9 cellular contexts compared by ENCODE assay signal in genomic region chr10:100993986-100994708, GRCh38. TPM values are rescaled to one million over a fixed set of nuclear protein-coding genes. Genes with fewer than 3 reads are reported as not detected.
A peak's percentile ranks its signal among the peaks of the same experiment; 100 is the strongest.
DNase-seq lines count a peak whose midpoint lies in the region; ATAC-seq and TF ChIP-seq lines count a peak whose summit lies in the region.
"Had no signal": no experiment of that assay in that cellular context is flagged by ENCODE, and none has a peak within 500 bp of the region (broad histone marks: within the 10 kb centered on the region; RNA-seq: fewer than 3 reads in every experiment).

No MANE protein-coding gene starts in this region.

- peak; percentile 70 for DNase-seq in SK-N-SH
- peak; percentile 86 for DNase-seq in SK-MEL-5 (ENCODE audit: low read depth, low spot score)
- DNase-seq in globus pallidus (ENCODE audit: low spot score), result peak; percentile 75
- DNase-seq in activated CD4-positive, alpha-beta T cell treated with anti-CD3 and anti-CD28 coated beads, Interleukin-2, amount 10 ng/mL, durations not matched to agents 24 days and 14 days, result no peak
- no peak for DNase-seq in NCI-H2171 (lab: John Stamatoyannopoulos, UW)

- in situ Hi-C loops in SK-MEL-5 (cut with HindIII; ENCODE audit: low pct_unique_long_range_greater_than_20kb, low sequenced_read_pairs), result no loop called here

- no peak overlapping the region for H3K4me2 ChIP-seq in SK-N-SH

- peaks cover 32% of the 10 kb centered on the region for H3F3A ChIP-seq in SK-N-SH (replicated peaks; ENCODE audit: insufficient read depth)

- peak; percentile 77 for TF ChIP-seq RAD21 in SK-N-SH (IDR thresholded peaks at IDR 0.05; ENCODE audit: low read length)

- peaks cover 27% of the 10 kb centered on the region for H3K4me1 Mint-ChIP-seq in activated CD4-positive, alpha-beta T cell treated with anti-CD3 and anti-CD28 coated beads, Interleukin-2, amount 10 ng/mL, durations not matched to agents 24 days and 14 days

- H3K4me1 ChIP-seq in SK-N-SH (ENCODE audit: control insufficient read depth in 1 of 2, insufficient read depth in 2 of 2, low read depth in 1 of 2, low read length in 1 of 2), result peaks cover 10 to 31% of the 10 kb centered on the region in 2 experiments

- H3K9me2 ChIP-seq in SK-N-SH, result no peaks in the 10 kb centered on the region

- H3K27ac Mint-ChIP-seq in activated CD4-positive, alpha-beta T cell treated with anti-CD3 and anti-CD28 coated beads, Interleukin-2, amount 10 ng/mL, durations not matched to agents 24 days and 14 days, result no peak overlapping the region
- H3K27ac Mint-ChIP-seq: activated naive CD4-positive, alpha-beta T cell treated with anti-CD3 and anti-CD28 coated beads, Interleukin-2, amount 50 U/mL, for 24 hours had no signal

- CTCF ChIA-PET in SK-N-SH (lab: Yijun Ruan, JAX), result interaction anchor here (0.6 to 24.5 kb wide), 24 partner anchors 9 to 1468 kb away, joined by 3 to 443 read pairs (median 4); partner anchors contain the start of gene SEMA4G

- peaks cover 22 to 44% of the 10 kb centered on the region in 2 experiments for H3K36me3 ChIP-seq in SK-N-SH (replicated peaks in 1 of 2; ENCODE audit: control insufficient read depth in 1 of 2, insufficient read depth in 2 of 2, low read length in 1 of 2)

- 0 out of 2 replicates have a peak, but pooled peaks cover 4% of the 10 kb centered on the region for H4K20me1 ChIP-seq in SK-N-SH (ENCODE audit: insufficient read depth)

- H3K4me3 ChIP-seq in SK-N-SH (ENCODE audit: low read depth in 2 of 2, low read length in 1 of 2), result no peak overlapping the region

- TF ChIP-seq CTCF in SK-N-SH (IDR thresholded peaks at IDR 0.05), result peak; percentile 77

- H3K9ac ChIP-seq in SK-N-SH, result no peak overlapping the region

- H3K27ac ChIP-seq in SK-N-SH (ENCODE audit: low read depth in 2 of 2, low read length in 1 of 2), result peak overlapping the region in 1 of 2 experiments; percentile 28; a peak in 1 of 4 replicates
- H3K27ac ChIP-seq in temporal lobe (ENCODE audit: low read depth, low read length), result peak overlapping the region; percentile 93

- WGBS in SK-N-SH (ENCODE audit: low lambda C conversion rate), result 62% methylated on average over 10 of the region's 10 CpGs

- intact Hi-C loops in activated CD4-positive, alpha-beta T cell treated with anti-CD3 and anti-CD28 coated beads, Interleukin-2, amount 10 ng/mL, durations not matched to agents 24 days and 14 days (cut with micrococcal nuclease), result no loop called here

- no peak for ATAC-seq in SK-N-SH treated with all-trans-retinoic acid at 6 μM for 48 hours
- no peak for ATAC-seq in GM19452 (IDR thresholded peaks at IDR 0.05; ENCODE audit: unreplicated experiment)

- H3K36me3 Mint-ChIP-seq in activated CD4-positive, alpha-beta T cell treated with anti-CD3 and anti-CD28 coated beads, Interleukin-2, amount 10 ng/mL, durations not matched to agents 24 days and 14 days (ENCODE audit: low read depth), result peaks cover 43% of the 10 kb centered on the region

- no peaks in the 10 kb centered on the region for H3K27me3 ChIP-seq in SK-N-SH (ENCODE audit: insufficient read depth)

- no peak for TF ChIP-seq EP300 in SK-N-SH (IDR thresholded peaks at IDR 0.05; ENCODE audit: borderline replicate concordance in 1 of 2, low read depth in 1 of 2, low read length in 1 of 2)

- no peak overlapping the region for H3K4me3 Mint-ChIP-seq in activated CD4-positive, alpha-beta T cell treated with anti-CD3 and anti-CD28 coated beads, Interleukin-2, amount 10 ng/mL, durations not matched to agents 24 days and 14 days
- H3K4me3 Mint-ChIP-seq: activated naive CD4-positive, alpha-beta T cell treated with anti-CD3 and anti-CD28 coated beads, Interleukin-2, amount 50 U/mL, for 24 hours had no signal

- no peak overlapping the region for H2AFZ ChIP-seq in SK-N-SH (ENCODE audit: low read depth)

- no peaks in the 10 kb centered on the region for H3K9me3 Mint-ChIP-seq in activated CD4-positive, alpha-beta T cell treated with anti-CD3 and anti-CD28 coated beads, Interleukin-2, amount 10 ng/mL, durations not matched to agents 24 days and 14 days
- H3K9me3 Mint-ChIP-seq: activated naive CD4-positive, alpha-beta T cell treated with anti-CD3 and anti-CD28 coated beads, Interleukin-2, amount 50 U/mL, for 24 hours had no signal

- H3K27me3 Mint-ChIP-seq in activated CD4-positive, alpha-beta T cell treated with anti-CD3 and anti-CD28 coated beads, Interleukin-2, amount 10 ng/mL, durations not matched to agents 24 days and 14 days, result no peaks in the 10 kb centered on the region
- H3K27me3 Mint-ChIP-seq: activated naive CD4-positive, alpha-beta T cell treated with anti-CD3 and anti-CD28 coated beads, Interleukin-2, amount 50 U/mL, for 24 hours had no signal

- POLR2A ChIA-PET in SK-N-SH (lab: Yijun Ruan, JAX), result interaction anchor here (1.6 kb wide), 1 partner anchor 15 kb away, joined by 3 read pairs; no protein-coding TSS in a partner anchor

- H3K79me2 ChIP-seq in SK-N-SH (ENCODE audit: insufficient read depth), result peaks cover 31% of the 10 kb centered on the region

- H3K9me3 ChIP-seq in SK-N-SH, result no peaks in the 10 kb centered on the region

TF ChIP-seq in SK-N-SH, 30 proteins besides CTCF, POLR2A, EP300 and RAD21 (continues in another document):
- TF ChIP-seq ELF1 (IDR thresholded peaks at IDR 0.05) (no peak), POLR2AphosphoS5 (IDR thresholded peaks at IDR 0.05; ENCODE audit: low read depth, low read length) (peak; percentile 11; the same call in 1 of the 2 replicates), CHD2 (IDR thresholded peaks at IDR 0.05; ENCODE audit: low read length, partially characterized antibody) (no peak), NRF1 (IDR thresholded peaks at IDR 0.05; ENCODE audit: low read depth, low read length) (no peak), NFIC (IDR thresholded peaks at IDR 0.05; ENCODE audit: borderline replicate concordance) (no peak), MXI1 (IDR thresholded peaks at IDR 0.05; ENCODE audit: low read depth, low read length) (no peak), FOXM1 (IDR thresholded peaks at IDR 0.05; ENCODE audit: low read depth) (no peak)

RNA-seq across cellular contexts. Expression of gene LZTS2, which starts 5.5 kb away (rescaled TPM):
- polyA plus RNA-seq in SK-N-SH (2012; rRNA removed), result 50.6 and 52.2 TPM in 2 replicates
- 18.5 and 31.3 TPM in 2 replicates for polyA plus RNA-seq in SK-N-SH (2012; cell fraction: cytosol; rRNA removed)
- polyA plus RNA-seq in SK-N-SH (2012; cell fraction: nucleus; rRNA removed), result 105 and 145 TPM in 2 replicates
- 37.1 and 41.0 TPM in 2 replicates for total RNA-seq in SK-MEL-5 (2014; rRNA removed; shearing (Covaris generic))
- 54.4 and 60.9 TPM in 2 replicates for polyA plus RNA-seq in SK-MEL-5 (2015; cell fraction: cytosol; rRNA removed)
- polyA plus RNA-seq in SK-MEL-5 (2015; cell fraction: nucleus; rRNA removed), result 89.4 and 107 TPM in 2 replicates
- 10.6 TPM for total RNA-seq in temporal lobe
- total RNA-seq in activated CD4-positive, alpha-beta T cell treated with anti-CD3 and anti-CD28 coated beads, Interleukin-2, amount 10 ng/mL, durations not matched to agents 24 days and 14 days, result 21.8 and 22.7 TPM in 2 replicates

RNA-seq across cellular contexts. Expression of gene TWNK, which starts 6.8 kb away (rescaled TPM):
- 16.4 and 20.0 TPM in 2 replicates for polyA plus RNA-seq in SK-N-SH (2012; rRNA removed)
- polyA plus RNA-seq in SK-N-SH (2012; cell fraction: cytosol; rRNA removed), result 16.6 and 20.2 TPM in 2 replicates
- 15.7 and 20.7 TPM in 2 replicates for polyA plus RNA-seq in SK-N-SH (2012; cell fraction: nucleus; rRNA removed)
- total RNA-seq in SK-MEL-5 (2014; rRNA removed; shearing (Covaris generic)), result 14.7 and 14.8 TPM in 2 replicates
- 25.0 and 30.5 TPM in 2 replicates for polyA plus RNA-seq in SK-MEL-5 (2015; cell fraction: cytosol; rRNA removed)
- polyA plus RNA-seq in SK-MEL-5 (2015; cell fraction: nucleus; rRNA removed), result 17.7 and 26.1 TPM in 2 replicates
- 6.9 TPM for total RNA-seq in temporal lobe
- 41.1 and 42.1 TPM in 2 replicates for total RNA-seq in activated CD4-positive, alpha-beta T cell treated with anti-CD3 and anti-CD28 coated beads, Interleukin-2, amount 10 ng/mL, durations not matched to agents 24 days and 14 days

RNA-seq across cellular contexts. Expression of gene MRPL43, which starts 6.8 kb away (rescaled TPM):
- polyA plus RNA-seq in SK-N-SH (2012; rRNA removed), result 173 and 208 TPM in 2 replicates
- polyA plus RNA-seq in SK-N-SH (2012; cell fraction: cytosol; rRNA removed), result 100 and 140 TPM in 2 replicates
- polyA plus RNA-seq in SK-N-SH (2012; cell fraction: nucleus; rRNA removed), result 160 and 186 TPM in 2 replicates
- total RNA-seq in SK-MEL-5 (2014; rRNA removed; shearing (Covaris generic)), result 46.3 and 52.9 TPM in 2 replicates
- polyA plus RNA-seq in SK-MEL-5 (2015; cell fraction: cytosol; rRNA removed), result 58.9 and 63.7 TPM in 2 replicates
- polyA plus RNA-seq in SK-MEL-5 (2015; cell fraction: nucleus; rRNA removed), result 70.1 and 79.9 TPM in 2 replicates
- 29.3 TPM for total RNA-seq in temporal lobe
- 53.4 and 59.5 TPM in 2 replicates for total RNA-seq in activated CD4-positive, alpha-beta T cell treated with anti-CD3 and anti-CD28 coated beads, Interleukin-2, amount 10 ng/mL, durations not matched to agents 24 days and 14 days

RNA-seq across cellular contexts. Expression of gene SEMA4G, which starts 24.8 kb away (rescaled TPM):
- 15.0 and 16.2 TPM in 2 replicates for polyA plus RNA-seq in SK-N-SH (2012; rRNA removed)
- 6.9 and 10.2 TPM in 2 replicates for polyA plus RNA-seq in SK-N-SH (2012; cell fraction: cytosol; rRNA removed)
- 32.3 and 32.7 TPM in 2 replicates for polyA plus RNA-seq in SK-N-SH (2012; cell fraction: nucleus; rRNA removed)
- total RNA-seq in SK-MEL-5 (2014; rRNA removed; shearing (Covaris generic)), result 1.3 and 4.7 TPM in 2 replicates
- 8.2 and 10.8 TPM in 2 replicates for polyA plus RNA-seq in SK-MEL-5 (2015; cell fraction: cytosol; rRNA removed)
- polyA plus RNA-seq in SK-MEL-5 (2015; cell fraction: nucleus; rRNA removed), result 11.9 and 17.8 TPM in 2 replicates
- total RNA-seq in temporal lobe, result 14.8 TPM
- total RNA-seq in activated CD4-positive, alpha-beta T cell treated with anti-CD3 and anti-CD28 coated beads, Interleukin-2, amount 10 ng/mL, durations not matched to agents 24 days and 14 days, result 1.4 and 1.8 TPM in 2 replicates

RNA-seq across cellular contexts. Expression of gene PDZD7, which starts 36.8 kb away (rescaled TPM):
- 1.9 and 2.3 TPM in 2 replicates for polyA plus RNA-seq in SK-N-SH (2012; rRNA removed)
- 0.95 and 1.5 TPM in 2 replicates for polyA plus RNA-seq in SK-N-SH (2012; cell fraction: cytosol; rRNA removed)
- 5.4 and 6.8 TPM in 2 replicates for polyA plus RNA-seq in SK-N-SH (2012; cell fraction: nucleus; rRNA removed)
- 0.74 and 1.5 TPM in 2 replicates for total RNA-seq in SK-MEL-5 (2014; rRNA removed; shearing (Covaris generic))
- polyA plus RNA-seq in SK-MEL-5 (2015; cell fraction: cytosol; rRNA removed), result 0.98 and 1.5 TPM in 2 replicates
- polyA plus RNA-seq in SK-MEL-5 (2015; cell fraction: nucleus; rRNA removed), result 2.0 and 6.2 TPM in 2 replicates
- 3.2 TPM for total RNA-seq in temporal lobe
- 0.38 and 0.93 TPM in 2 replicates for total RNA-seq in activated CD4-positive, alpha-beta T cell treated with anti-CD3 and anti-CD28 coated beads, Interleukin-2, amount 10 ng/mL, durations not matched to agents 24 days and 14 days

Comparison
In these comparisons a context has a peak if more than half of its experiments do, and no peak if none do; other contexts are left out.
1. DNase-seq: peak in SK-N-SH (single experiment), SK-MEL-5 (single experiment) and globus pallidus (single experiment); none in activated CD4-positive, alpha-beta T cell treated with anti-CD3 and anti-CD28 coated beads, Interleukin-2, amount 10 ng/mL, durations not matched to agents 24 days and 14 days (single experiment) and NCI-H2171 (single experiment).